In the genomic region with DNA sequence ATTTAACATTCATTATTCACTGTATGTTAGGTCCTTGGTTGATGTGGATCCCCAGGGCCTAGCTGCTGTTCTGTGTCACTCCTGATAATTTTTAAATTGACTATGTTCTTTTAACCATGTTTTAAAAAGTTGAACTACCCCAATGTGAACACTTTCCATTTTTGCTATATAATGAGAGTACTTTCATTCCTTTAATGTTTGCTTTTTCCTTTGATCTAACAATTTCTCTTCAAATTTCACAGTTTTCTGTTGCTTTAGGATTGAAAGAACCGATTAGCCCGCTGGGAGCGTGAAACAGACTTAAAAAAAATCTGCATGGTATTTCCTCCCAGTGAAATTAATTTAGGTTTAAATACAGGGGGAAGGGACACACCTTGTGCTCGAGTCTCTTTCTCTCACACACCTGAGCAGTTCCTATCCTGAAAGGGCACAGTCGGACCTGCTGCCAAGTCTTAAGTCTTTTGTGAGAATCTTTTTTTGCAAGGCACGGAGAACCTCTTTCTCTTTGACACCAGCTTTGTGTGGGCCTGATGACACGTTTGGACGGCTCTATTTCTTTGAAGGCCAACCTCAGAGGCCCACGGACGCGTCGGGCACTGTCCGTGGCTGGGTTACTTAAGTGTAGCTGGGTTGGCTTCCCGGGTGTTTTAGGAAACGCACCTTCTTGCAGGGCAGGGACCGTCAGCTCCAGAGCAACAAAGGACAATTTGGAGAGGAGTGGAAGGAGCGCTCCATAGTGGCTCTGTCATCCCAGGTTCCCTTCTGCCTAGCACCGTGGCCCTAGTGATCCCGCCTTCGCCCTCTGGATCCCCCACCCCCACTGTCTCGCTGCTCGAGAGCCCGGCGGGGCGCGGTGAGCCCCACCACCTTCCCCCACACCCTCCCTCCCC, we compare ENCODE assay signal across 1 cellular context.
TF ChIP-seq lines count a peak whose summit lies in the region.

No MANE protein-coding gene starts in this region.

TF ChIP-seq in A549, 52 proteins besides CTCF, POLR2A, EP300 and RAD21 (continued from another document):
- TF ChIP-seq ZNF302 (CRISPR knock-in tag; IDR thresholded peaks at IDR 0.05) (no peak), ESRRA (IDR thresholded peaks at IDR 0.05; ENCODE audit: borderline replicate concordance, low read length) (no peak), ZC3H11A (IDR thresholded peaks at IDR 0.05) (no peak)
TF ChIP-seq in A549: peak in this region for 0.
